In the genomic region with DNA sequence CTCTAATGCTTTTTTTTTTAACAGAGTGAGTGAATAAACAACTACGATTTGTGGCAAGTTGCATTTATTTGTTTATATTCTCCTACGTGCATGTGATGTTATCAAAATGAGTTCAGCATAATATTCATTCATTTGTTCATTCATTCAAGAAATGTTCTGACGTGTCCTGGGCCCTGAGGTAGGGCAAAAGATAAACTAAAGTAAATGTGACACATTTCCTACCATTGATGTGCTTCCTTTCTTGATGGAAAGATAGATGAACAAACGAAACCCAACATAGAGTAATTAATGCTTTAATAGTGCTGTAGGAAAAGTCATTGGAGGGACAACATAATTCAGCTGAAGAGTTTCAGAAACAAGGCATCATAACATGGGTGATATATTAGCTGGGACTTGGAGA, we compare ENCODE assay signal across 23 cellular contexts.
A peak's percentile ranks its signal among the peaks of the same experiment; 100 is the strongest.
DNase-seq lines count a peak whose midpoint lies in the region; FAIRE-seq and TF ChIP-seq lines count a peak whose summit lies in the region.
"Had no signal": no experiment of that assay in that cellular context is flagged by ENCODE, and none has a peak within 500 bp of the region (broad histone marks: within the 10 kb centered on the region; RNA-seq: fewer than 3 reads in every experiment).

No MANE protein-coding gene starts in this region.

- in situ Hi-C loops in HAP-1 (cut with MboI; ENCODE audit: low sequenced_read_pairs) (no loop called here), GM13977 (cut with MboI; ENCODE audit: low pct_unique_long_range_greater_than_20kb, low sequenced_read_pairs, unreplicated experiment) (no loop called here)

- H3K9me3 ChIP-seq in HAP-1: no peaks in the 10 kb centered on the region
- H3K9me3 ChIP-seq: BE2C had no signal

- no peaks in the 10 kb centered on the region for H3K36me3 ChIP-seq in HAP-1 (replicated peaks)
- H3K36me3 ChIP-seq: BE2C had no signal

- no peak for DNase-seq in H54 (ENCODE audit: insufficient read length, low spot score)
- peak; percentile 32 for DNase-seq in dermis blood vessel endothelial cell
- DNase-seq in glomerular endothelial cell (ENCODE audit: extremely low read depth, low read depth, low spot score): peak; percentile 18
- no peak for DNase-seq in HAP-1 (ENCODE audit: low spot score in 2 of 2)
- DNase-seq in GM13977 (ENCODE audit: low spot score): no peak
- no peak for DNase-seq in SKM-1 treated with dmso at 0.1 percent for 144 hours (lab: John Stamatoyannopoulos, UW; ENCODE audit: unreplicated experiment)
- DNase-seq: 8988T; ACHN; AML-193; BE2C; CD4-positive, alpha-beta T cell; CD8-positive, alpha-beta memory T cell; DMS 273 treated with DMSO at 0.1 percent for 48 hours; DMS79; EL; GDM1; HCEC 1CT had no signal

- H3K4me3 ChIP-seq in HAP-1: no peak overlapping the region
- H3K4me3 ChIP-seq: A549; BLaER1 treated with 17β-estradiol and CSF1 and Interleukin-3, amounts not matched to agents 10 nM and 100 nM; GM12878; GM23338 had no signal

- peak; percentile 33 for FAIRE-seq in H54 (lab: Jason Lieb, UNC)
- FAIRE-seq: A549, D721Med, GM12878, GM18507 had no signal

- no peak for TF ChIP-seq POLR2A in H54 (IDR thresholded peaks at IDR 0.05; ENCODE audit: low read depth, low read length)

- no peak for TF ChIP-seq CTCF in GM13977 (IDR thresholded peaks at IDR 0.05; ENCODE audit: extremely low read depth, insufficient read depth, missing control alignments)

- no peaks in the 10 kb centered on the region for H3K27me3 ChIP-seq in HAP-1 (ENCODE audit: low read depth)
- H3K27me3 ChIP-seq: BE2C; BLaER1 treated with 17β-estradiol and CSF1 and Interleukin-3, amounts not matched to agents 10 nM and 100 nM had no signal

- H3K4me1 ChIP-seq in HAP-1: no peaks in the 10 kb centered on the region
- H3K4me1 ChIP-seq: A549; BE2C; BLaER1 treated with 17β-estradiol and CSF1 and Interleukin-3, amounts not matched to agents 10 nM and 100 nM had no signal

Comparison
In these comparisons a context has a peak if more than half of its experiments do, and no peak if none do; other contexts are left out.
1. DNase-seq: peak in dermis blood vessel endothelial cell (single experiment) and glomerular endothelial cell (single experiment); none in H54 (single experiment), HAP-1 (0 of 2), GM13977 (single experiment) and SKM-1 treated with dmso at 0.1 percent for 144 hours (single experiment).